ENCODE assay signal across 25 cellular contexts in the genomic region with DNA sequence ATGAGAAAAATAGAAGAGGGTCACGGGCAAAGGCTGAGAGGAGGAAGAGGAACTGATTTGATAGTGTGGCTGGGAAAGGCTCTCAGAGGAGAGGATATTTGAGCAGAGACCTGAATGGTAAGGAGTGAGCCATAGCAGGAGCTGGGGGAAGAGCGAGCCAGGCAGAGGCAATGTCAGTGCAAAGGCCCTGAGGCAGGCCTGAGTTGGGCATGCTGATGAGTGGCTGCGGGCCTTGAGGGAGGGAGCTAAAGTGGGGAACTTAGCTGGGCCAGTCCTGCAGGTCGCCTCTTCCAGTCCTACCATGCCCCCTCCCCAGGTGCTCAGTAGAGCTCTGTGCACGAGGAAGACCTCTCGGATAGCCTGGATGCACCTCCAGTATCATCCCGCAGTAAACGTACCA. TPM values are rescaled to one million over a fixed set of nuclear protein-coding genes. Genes with fewer than 3 reads are reported as not detected.
DNase-seq lines count a peak whose midpoint lies in the region; ATAC-seq, FAIRE-seq and TF ChIP-seq lines count a peak whose summit lies in the region.
"Had no signal": no experiment of that assay in that cellular context is flagged by ENCODE, and none has a peak within 500 bp of the region (broad histone marks: within the 10 kb centered on the region; RNA-seq: fewer than 3 reads in every experiment).

No MANE protein-coding gene starts in this region.

- CTCF ChIA-PET in WTC11 (lab: Charles Lee) = interaction anchor here (1.2 to 2.0 kb wide), 2 partner anchors 9 to 81 kb away, joined by 3 to 19 read pairs; no protein-coding TSS in a partner anchor

- H3K79me2 ChIP-seq in trophoblast cell (ENCODE audit: control insufficient read depth, insufficient read depth, low read length, poor library complexity) = no peaks in the 10 kb centered on the region

- H3K9me3 Mint-ChIP-seq in WTC11 = peaks cover 25% of the 10 kb centered on the region
- H3K9me3 Mint-ChIP-seq: GM23338 had no signal

- no peak overlapping the region for H3K27ac ChIP-seq in trophoblast cell (ENCODE audit: low read depth, low read length)
- H3K27ac ChIP-seq in upper lobe of right lung = no peak overlapping the region
- no peak overlapping the region for H3K27ac ChIP-seq in kidney (ENCODE audit: low read depth in 2 of 2, low read length in 2 of 2)
- H3K27ac ChIP-seq: A549; BLaER1 treated with 17β-estradiol and CSF1 and Interleukin-3, amounts not matched to agents 10 nM and 100 nM had no signal

- H3K9me3 ChIP-seq in trophoblast cell (ENCODE audit: insufficient read depth, low read depth, low read length) = peaks cover 3% of the 10 kb centered on the region
- no peaks in the 10 kb centered on the region for H3K9me3 ChIP-seq in upper lobe of right lung
- no peaks in the 10 kb centered on the region for H3K9me3 ChIP-seq in kidney (ENCODE audit: control insufficient read depth in 1 of 2, low read length in 2 of 2)
- H3K9me3 ChIP-seq: A549, BE2C had no signal

- H2BK5ac ChIP-seq in trophoblast cell (ENCODE audit: low read depth, low read length, poor library complexity) = no peak overlapping the region

- H3K4me3 ChIP-seq in trophoblast cell (ENCODE audit: low read depth, low read length) (no peak overlapping the region), upper lobe of right lung (no peak overlapping the region), kidney (ENCODE audit: low read length in 2 of 2) (no peak overlapping the region)
- H3K4me3 ChIP-seq: A549; BLaER1 treated with 17β-estradiol and CSF1 and Interleukin-3, amounts not matched to agents 10 nM and 100 nM; GM12878; GM23338; HAP-1 had no signal

- H3K9ac ChIP-seq in trophoblast cell (ENCODE audit: low read length) (no peak overlapping the region), kidney (ENCODE audit: low read length in 2 of 2) (no peak overlapping the region)
- H3K9ac ChIP-seq: BLaER1 treated with 17β-estradiol and CSF1 and Interleukin-3, amounts not matched to agents 10 nM and 100 nM had no signal

- H3K79me1 ChIP-seq in trophoblast cell (ENCODE audit: low read length) = no peaks in the 10 kb centered on the region

- ATAC-seq in WTC11 (no peak), left lobe of liver (no peak), upper lobe of right lung (peak; percentile 32)
- ATAC-seq in activated CD4-positive, CD25-positive, alpha-beta regulatory T cell treated with anti-CD3 and anti-CD28 coated beads, Interleukin-2, amount 50 U/mL, for 24 hours = no peak
- ATAC-seq: A549, GM12878, GM23338 had no signal

- no peak overlapping the region for H4K8ac ChIP-seq in trophoblast cell (ENCODE audit: low read depth, low read length)

- H3K18ac ChIP-seq in trophoblast cell (ENCODE audit: low read length) = no peak overlapping the region

- H2AFZ ChIP-seq in trophoblast cell (ENCODE audit: insufficient read depth, low read length, poor library complexity) = no peak overlapping the region
- H2AFZ ChIP-seq: GM23338 had no signal

- peaks cover 18% of the 10 kb centered on the region for H3K4me1 Mint-ChIP-seq in WTC11
- H3K4me1 Mint-ChIP-seq: CD14-positive monocyte; CD8-positive, alpha-beta memory T cell had no signal

- intact Hi-C loops in upper lobe of right lung (cut with DNase I) = no loop called here
- intact Hi-C loops in kidney (cut with DNase I) = no loop called here

- H3K36me3 ChIP-seq in trophoblast cell (ENCODE audit: control insufficient read depth in 1 of 2, insufficient read depth in 2 of 2, low read length in 2 of 2) (no peaks in the 10 kb centered on the region), upper lobe of right lung (no peaks in the 10 kb centered on the region), kidney (ENCODE audit: control insufficient read depth in 1 of 2, insufficient read depth in 2 of 2, low read length in 2 of 2) (no peaks in the 10 kb centered on the region)
- H3K36me3 ChIP-seq: BE2C; BLaER1 treated with 17β-estradiol and CSF1 and Interleukin-3, amounts not matched to agents 10 nM and 100 nM; HAP-1 had no signal

- no peak overlapping the region for H3K4me2 ChIP-seq in trophoblast cell (ENCODE audit: low read length)
- H3K4me2 ChIP-seq: A549; BLaER1 treated with 17β-estradiol and CSF1 and Interleukin-3, amounts not matched to agents 10 nM and 100 nM; GM23338 had no signal

- no peak overlapping the region for H3K14ac ChIP-seq in trophoblast cell (ENCODE audit: low read length)

- no peaks in the 10 kb centered on the region for H3K4me1 ChIP-seq in trophoblast cell (ENCODE audit: control insufficient read depth in 1 of 2, insufficient read depth in 2 of 2, low read length in 2 of 2)
- H3K4me1 ChIP-seq in upper lobe of right lung = no peaks in the 10 kb centered on the region
- no peaks in the 10 kb centered on the region for H3K4me1 ChIP-seq in kidney (ENCODE audit: control insufficient read depth in 1 of 2, insufficient read depth in 1 of 2, low read depth in 1 of 2, low read length in 2 of 2)
- H3K4me1 ChIP-seq: A549; BE2C; BLaER1 treated with 17β-estradiol and CSF1 and Interleukin-3, amounts not matched to agents 10 nM and 100 nM; HAP-1 had no signal

- no peak overlapping the region for H2AK5ac ChIP-seq in trophoblast cell (ENCODE audit: low read length)

- H3K36me3 Mint-ChIP-seq in WTC11 = no peaks in the 10 kb centered on the region
- H3K36me3 Mint-ChIP-seq: CD14-positive monocyte; CD8-positive, alpha-beta memory T cell had no signal

- no peak overlapping the region for H3K4me3 Mint-ChIP-seq in WTC11
- H3K4me3 Mint-ChIP-seq: CD14-positive monocyte; CD4-positive, alpha-beta T cell; CD8-positive, alpha-beta memory T cell; GM23338 had no signal

- H2BK120ac ChIP-seq in trophoblast cell (ENCODE audit: insufficient read depth, low read length, poor library complexity) = no peak overlapping the region

- no peak overlapping the region for H4K12ac ChIP-seq in trophoblast cell (ENCODE audit: low read depth, low read length)

- no CpG with 5 or more reads among the region's 8 CpGs for WGBS in trophoblast cell (ENCODE audit: extremely low coverage, insufficient coverage, insufficient read length)

- no peak overlapping the region for H4K91ac ChIP-seq in trophoblast cell (ENCODE audit: low read depth, low read length)

- no peak for DNase-seq in WTC11 (ENCODE audit: low spot score)
- DNase-seq in left lobe of liver (ENCODE audit: low spot score) = peak; percentile 24
- DNase-seq in trophoblast cell = peak; percentile 65 to 68
- DNase-seq in upper lobe of right lung = peak; percentile 40
- DNase-seq in kidney = no peak
- DNase-seq in amniotic stem cell (lab: John Stamatoyannopoulos, UW) = no peak
- DNase-seq: 8988T; ACHN; AML-193; BE2C; CD4-positive, alpha-beta T cell; CD8-positive, alpha-beta memory T cell; DMS 273 treated with DMSO at 0.1 percent for 48 hours; EL; GDM1 had no signal

- H2BK12ac ChIP-seq in trophoblast cell (ENCODE audit: low read length) = no peak overlapping the region

- H3K4ac ChIP-seq in trophoblast cell (ENCODE audit: low read depth, low read length) = no peak overlapping the region

- POLR2A ChIA-PET in WTC11 (lab: Charles Lee) = no interaction called here

- peaks cover 1% of the 10 kb centered on the region; the same call in 1 of the 2 replicates for H3K27me3 Mint-ChIP-seq in WTC11 (ENCODE audit: low read depth)

- H3K27me3 ChIP-seq in trophoblast cell (ENCODE audit: insufficient read depth, low read length) (no peaks in the 10 kb centered on the region), upper lobe of right lung (no peaks in the 10 kb centered on the region)
- H3K27me3 ChIP-seq: BE2C; BLaER1 treated with 17β-estradiol and CSF1 and Interleukin-3, amounts not matched to agents 10 nM and 100 nM had no signal

- no peak for FAIRE-seq in kidney (lab: Jason Lieb, UNC)
- FAIRE-seq: A549, D721Med, GM12878, GM18507, H54 had no signal

- H3K27ac Mint-ChIP-seq in WTC11 = no peak overlapping the region
- H3K27ac Mint-ChIP-seq: CD4-positive, alpha-beta T cell; CD8-positive, alpha-beta memory T cell; GM23338 had no signal

- TF ChIP-seq CTCF in WTC11 (IDR thresholded peaks at IDR 0.05) = no peak
- TF ChIP-seq CTCF in upper lobe of right lung (IDR thresholded peaks at IDR 0.05) = no peak
- no peak for TF ChIP-seq CTCF in kidney (IDR thresholded peaks at IDR 0.05; ENCODE audit: borderline replicate concordance, extremely low read depth, insufficient read depth)

- H3K23ac ChIP-seq in trophoblast cell (ENCODE audit: low read length) = no peak overlapping the region

TF ChIP-seq in WTC11, 78 proteins besides CTCF, POLR2A, EP300 and RAD21:
- TF ChIP-seq ERG (CRISPR knock-in tag; IDR thresholded peaks at IDR 0.05) (no peak), ZNF396 (CRISPR knock-in tag; IDR thresholded peaks at IDR 0.05; ENCODE audit: borderline replicate concordance) (no peak), GTF2I (CRISPR knock-in tag; conservative IDR thresholded peaks at IDR 0.05) (peak; percentile 79), CREB1 (CRISPR knock-in tag; IDR thresholded peaks at IDR 0.05) (no peak)
- TF ChIP-seq, protein P1, sequence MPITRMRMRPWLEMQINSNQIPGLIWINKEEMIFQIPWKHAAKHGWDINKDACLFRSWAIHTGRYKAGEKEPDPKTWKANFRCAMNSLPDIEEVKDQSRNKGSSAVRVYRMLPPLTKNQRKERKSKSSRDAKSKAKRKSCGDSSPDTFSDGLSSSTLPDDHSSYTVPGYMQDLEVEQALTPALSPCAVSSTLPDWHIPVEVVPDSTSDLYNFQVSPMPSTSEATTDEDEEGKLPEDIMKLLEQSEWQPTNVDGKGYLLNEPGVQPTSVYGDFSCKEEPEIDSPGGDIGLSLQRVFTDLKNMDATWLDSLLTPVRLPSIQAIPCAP (CRISPR knock-in tag; IDR thresholded peaks at IDR 0.05) = no peak

RNA-seq across cellular contexts. Expression of gene FGFR2, which starts 55.4 kb away (rescaled TPM):
- total RNA-seq in WTC11 (2021) (88.6 to 95.0 TPM (median 90.4 TPM) in 3 replicates), left lobe of liver (22.6 TPM), upper lobe of right lung (58.7 TPM), kidney (59.4 TPM)
- 21.4 and 23.8 TPM in 2 replicates for polyA plus RNA-seq in trophoblast cell (2013)
- 20.2 TPM for polyA plus RNA-seq in kidney (ENCODE audit: insufficient read depth, low read depth, low replicate concordance)
- polyA plus RNA-seq: CD14-positive monocyte had no signal

Comparison
In these comparisons a context has a peak if more than half of its experiments do, and no peak if none do; other contexts are left out.
1. DNase-seq: peak in left lobe of liver (single experiment), trophoblast cell (2 of 2) and upper lobe of right lung (single experiment); none in WTC11 (single experiment), kidney (single experiment) and amniotic stem cell (single experiment).